In the genomic region with DNA sequence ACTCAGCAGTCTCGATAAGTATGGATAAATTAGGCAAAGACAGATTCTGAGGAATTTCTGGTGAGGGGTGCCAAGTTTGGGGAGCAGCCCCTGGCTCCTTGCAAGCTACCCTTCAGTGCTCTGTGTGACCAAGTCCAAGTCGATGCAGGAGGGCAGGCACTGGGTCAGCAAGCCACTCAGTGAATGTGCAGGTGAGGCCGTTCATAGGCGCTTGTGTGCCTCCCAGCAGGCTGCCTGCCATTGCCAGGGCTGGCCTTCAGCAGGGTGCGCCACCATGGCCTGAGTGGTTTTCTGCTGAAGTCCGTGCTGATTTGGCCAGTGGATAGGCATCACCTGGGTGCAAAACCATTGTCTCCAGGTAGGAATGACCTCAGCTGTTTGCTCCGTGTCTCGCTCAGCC, we compare ENCODE assay signal across 1 cellular context.
TF ChIP-seq lines count a peak whose summit lies in the region.

No MANE protein-coding gene starts in this region.

TF ChIP-seq in WTC11, 78 proteins besides CTCF, POLR2A, EP300 and RAD21 (continued from another document):
- TF ChIP-seq, protein P1, sequence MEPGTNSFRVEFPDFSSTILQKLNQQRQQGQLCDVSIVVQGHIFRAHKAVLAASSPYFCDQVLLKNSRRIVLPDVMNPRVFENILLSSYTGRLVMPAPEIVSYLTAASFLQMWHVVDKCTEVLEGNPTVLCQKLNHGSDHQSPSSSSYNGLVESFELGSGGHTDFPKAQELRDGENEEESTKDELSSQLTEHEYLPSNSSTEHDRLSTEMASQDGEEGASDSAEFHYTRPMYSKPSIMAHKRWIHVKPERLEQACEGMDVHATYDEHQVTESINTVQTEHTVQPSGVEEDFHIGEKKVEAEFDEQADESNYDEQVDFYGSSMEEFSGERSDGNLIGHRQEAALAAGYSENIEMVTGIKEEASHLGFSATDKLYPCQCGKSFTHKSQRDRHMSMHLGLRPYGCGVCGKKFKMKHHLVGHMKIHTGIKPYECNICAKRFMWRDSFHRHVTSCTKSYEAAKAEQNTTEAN (CRISPR knock-in tag; IDR thresholded peaks at IDR 0.05) = no peak
- TF ChIP-seq GRHL2 (CRISPR knock-in tag; IDR thresholded peaks at IDR 0.05; ENCODE audit: insufficient replicate concordance, severe bottlenecking) (no peak), NFATC4 (CRISPR knock-in tag; IDR thresholded peaks at IDR 0.05) (no peak), ETV6 (CRISPR knock-in tag; IDR thresholded peaks at IDR 0.05) (no peak), FOXP1 (CRISPR knock-in tag; IDR thresholded peaks at IDR 0.05; ENCODE audit: borderline replicate concordance) (no peak), ZNF263 (CRISPR knock-in tag; IDR thresholded peaks at IDR 0.05; ENCODE audit: low read depth) (no peak), TEAD4 (CRISPR knock-in tag; IDR thresholded peaks at IDR 0.05) (no peak), PRRX2 (CRISPR knock-in tag; IDR thresholded peaks at IDR 0.05) (no peak), HMGA2 (CRISPR knock-in tag; IDR thresholded peaks at IDR 0.05) (no peak), FOXJ3 (CRISPR knock-in tag; IDR thresholded peaks at IDR 0.05; ENCODE audit: borderline replicate concordance) (no peak), TEAD1 (CRISPR knock-in tag; IDR thresholded peaks at IDR 0.05) (no peak)
- TF ChIP-seq, protein P2, sequence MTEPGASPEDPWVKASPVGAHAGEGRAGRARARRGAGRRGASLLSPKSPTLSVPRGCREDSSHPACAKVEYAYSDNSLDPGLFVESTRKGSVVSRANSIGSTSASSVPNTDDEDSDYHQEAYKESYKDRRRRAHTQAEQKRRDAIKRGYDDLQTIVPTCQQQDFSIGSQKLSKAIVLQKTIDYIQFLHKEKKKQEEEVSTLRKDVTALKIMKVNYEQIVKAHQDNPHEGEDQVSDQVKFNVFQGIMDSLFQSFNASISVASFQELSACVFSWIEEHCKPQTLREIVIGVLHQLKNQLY (CRISPR knock-in tag; IDR thresholded peaks at IDR 0.05) = no peak
- TF ChIP-seq, protein P3, sequence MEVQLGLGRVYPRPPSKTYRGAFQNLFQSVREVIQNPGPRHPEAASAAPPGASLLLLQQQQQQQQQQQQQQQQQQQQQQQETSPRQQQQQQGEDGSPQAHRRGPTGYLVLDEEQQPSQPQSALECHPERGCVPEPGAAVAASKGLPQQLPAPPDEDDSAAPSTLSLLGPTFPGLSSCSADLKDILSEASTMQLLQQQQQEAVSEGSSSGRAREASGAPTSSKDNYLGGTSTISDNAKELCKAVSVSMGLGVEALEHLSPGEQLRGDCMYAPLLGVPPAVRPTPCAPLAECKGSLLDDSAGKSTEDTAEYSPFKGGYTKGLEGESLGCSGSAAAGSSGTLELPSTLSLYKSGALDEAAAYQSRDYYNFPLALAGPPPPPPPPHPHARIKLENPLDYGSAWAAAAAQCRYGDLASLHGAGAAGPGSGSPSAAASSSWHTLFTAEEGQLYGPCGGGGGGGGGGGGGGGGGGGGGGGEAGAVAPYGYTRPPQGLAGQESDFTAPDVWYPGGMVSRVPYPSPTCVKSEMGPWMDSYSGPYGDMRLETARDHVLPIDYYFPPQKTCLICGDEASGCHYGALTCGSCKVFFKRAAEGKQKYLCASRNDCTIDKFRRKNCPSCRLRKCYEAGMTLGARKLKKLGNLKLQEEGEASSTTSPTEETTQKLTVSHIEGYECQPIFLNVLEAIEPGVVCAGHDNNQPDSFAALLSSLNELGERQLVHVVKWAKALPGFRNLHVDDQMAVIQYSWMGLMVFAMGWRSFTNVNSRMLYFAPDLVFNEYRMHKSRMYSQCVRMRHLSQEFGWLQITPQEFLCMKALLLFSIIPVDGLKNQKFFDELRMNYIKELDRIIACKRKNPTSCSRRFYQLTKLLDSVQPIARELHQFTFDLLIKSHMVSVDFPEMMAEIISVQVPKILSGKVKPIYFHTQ (CRISPR knock-in tag; IDR thresholded peaks at IDR 0.05) = no peak
